ENCODE assay signal across 1 cellular context in genomic region chr10:12634532-12634931, GRCh38.
TF ChIP-seq lines count a peak whose summit lies in the region.

No MANE protein-coding gene starts in this region.

TF ChIP-seq in SK-N-SH, 30 proteins besides CTCF, POLR2A, EP300 and RAD21 (continued from another document):
- TF ChIP-seq RXRA (IDR thresholded peaks at IDR 0.05; ENCODE audit: borderline replicate concordance, low read depth) (no peak), MAX (IDR thresholded peaks at IDR 0.05; ENCODE audit: low read depth) (no peak), TEAD4 (IDR thresholded peaks at IDR 0.05; ENCODE audit: borderline replicate concordance, insufficient read depth) (no peak), NRF1 (IDR thresholded peaks at IDR 0.05; ENCODE audit: low read depth, low read length) (no peak), CHD2 (IDR thresholded peaks at IDR 0.05; ENCODE audit: low read length, partially characterized antibody) (no peak)
TF ChIP-seq in SK-N-SH: peak in this region for 0.
